In genomic region chr1:86775395-86775794, GRCh38 we compare ENCODE assay signal across 1 cellular context.
TF ChIP-seq lines count a peak whose summit lies in the region.

No MANE protein-coding gene starts in this region.

TF ChIP-seq in K562, 482 proteins besides CTCF, POLR2A, EP300 and RAD21 (continued from another document and continues in another):
- peak; percentile 22; the same call in 1 of the 2 replicates for TF ChIP-seq MGA (IDR thresholded peaks at IDR 0.05)
- TF ChIP-seq HDAC3 (IDR thresholded peaks at IDR 0.05; ENCODE audit: borderline replicate concordance, partially characterized antibody) = peak; percentile 63
- TF ChIP-seq RBBP5 (IDR thresholded peaks at IDR 0.05; ENCODE audit: borderline replicate concordance, insufficient read depth, low read length, poor library complexity, severe bottlenecking) = no peak
- peak; percentile 40 for TF ChIP-seq NEUROD1 (IDR thresholded peaks at IDR 0.05; ENCODE audit: borderline replicate concordance, low read depth, low read length, partially characterized antibody)
- peak; percentile 78; the same call in 1 of the 2 replicates for TF ChIP-seq FOXM1 (IDR thresholded peaks at IDR 0.05; ENCODE audit: low read depth)
- TF ChIP-seq FOXM1 (CRISPR knock-in tag; IDR thresholded peaks at IDR 0.05; ENCODE audit: low read depth) = no peak
- TF ChIP-seq PRMT5 (CRISPR knock-in tag; IDR thresholded peaks at IDR 0.05) = no peak
- peak; percentile 98 for TF ChIP-seq MEIS2 (IDR thresholded peaks at IDR 0.05; ENCODE audit: partially characterized antibody)
- peak; percentile 31; the same call in 1 of the 2 replicates for TF ChIP-seq ZBTB9 (CRISPR knock-in tag; IDR thresholded peaks at IDR 0.05)
- TF ChIP-seq PBX2 (CRISPR knock-in tag; IDR thresholded peaks at IDR 0.05; ENCODE audit: low read depth) = no peak; the same call in 1 of the 2 replicates
- TF ChIP-seq PBX2 (tag; conservative IDR thresholded peaks at IDR 0.05; ENCODE audit: low read depth) = peak; percentile 90
- peak; percentile 84 for TF ChIP-seq HMGN3 (IDR thresholded peaks at IDR 0.05; ENCODE audit: borderline replicate concordance, extremely low read depth, insufficient read length, low read depth, low read length)
- TF ChIP-seq ZNF395 (CRISPR knock-in tag; IDR thresholded peaks at IDR 0.05) = 0 out of 2 replicates have a peak, but pooled peaks have one; percentile 52
- peak; percentile 44; the same call in 1 of the 2 replicates for TF ChIP-seq VEZF1 (CRISPR knock-in tag; IDR thresholded peaks at IDR 0.05)
- TF ChIP-seq ZKSCAN1 (IDR thresholded peaks at IDR 0.05; ENCODE audit: low read depth, low read length) = peak; percentile 41; the same call in 1 of the 2 replicates
- no peak for TF ChIP-seq ZNF212 (CRISPR knock-in tag; IDR thresholded peaks at IDR 0.05)
- TF ChIP-seq ZNF3 (CRISPR knock-in tag; IDR thresholded peaks at IDR 0.05) = no peak
- no peak for TF ChIP-seq RBM22 (IDR thresholded peaks at IDR 0.05; ENCODE audit: low read depth, low read length, poor library complexity, severe bottlenecking)
- 0 out of 2 replicates have a peak, but pooled peaks have one; percentile 28 for TF ChIP-seq MYNN (IDR thresholded peaks at IDR 0.05)
- no peak for TF ChIP-seq MYNN (CRISPR knock-in tag; IDR thresholded peaks at IDR 0.05)
- TF ChIP-seq OTX1 (CRISPR knock-in tag; IDR thresholded peaks at IDR 0.05) = no peak
- TF ChIP-seq ZC3H4 (CRISPR knock-in tag; IDR thresholded peaks at IDR 0.05; ENCODE audit: borderline replicate concordance) = no peak
- TF ChIP-seq CXXC5 (CRISPR knock-in tag; IDR thresholded peaks at IDR 0.05) = peak; percentile 31; the same call in 1 of the 2 replicates
- TF ChIP-seq NR3C1 (CRISPR knock-in tag; IDR thresholded peaks at IDR 0.05) = no peak
- peak; percentile 95 for TF ChIP-seq TEAD4 (IDR thresholded peaks at IDR 0.05; ENCODE audit: low read length)
- no peak for TF ChIP-seq TEAD4 (CRISPR knock-in tag; IDR thresholded peaks at IDR 0.05; ENCODE audit: borderline replicate concordance)
- no peak for TF ChIP-seq BRD9 (IDR thresholded peaks at IDR 0.05; ENCODE audit: low read depth, partially characterized antibody)
- peak; percentile 23; the same call in 1 of the 2 replicates for TF ChIP-seq ZBTB2 (IDR thresholded peaks at IDR 0.05)
- no peak for TF ChIP-seq CBFB (CRISPR knock-in tag; IDR thresholded peaks at IDR 0.05)
- TF ChIP-seq STAT5A (IDR thresholded peaks at IDR 0.05; ENCODE audit: borderline replicate concordance, low read length) = peak; percentile 77
- peak; percentile 84 for TF ChIP-seq MTA2 (IDR thresholded peaks at IDR 0.05; ENCODE audit: low read depth)
- TF ChIP-seq ATF7 (IDR thresholded peaks at IDR 0.05) = peak; percentile 47
- peak; percentile 70; the same call in 1 of the 2 replicates for TF ChIP-seq TEAD2 (tag; IDR thresholded peaks at IDR 0.05)
- peak; percentile 94 for TF ChIP-seq SOX6 (IDR thresholded peaks at IDR 0.05)
- no peak for TF ChIP-seq ZNF274 (IDR thresholded peaks at IDR 0.05; ENCODE audit: borderline replicate concordance, low read depth, low read length)
- peak; percentile 89 for TF ChIP-seq TCF3 (CRISPR knock-in tag; IDR thresholded peaks at IDR 0.05)
- TF ChIP-seq TBL1XR1 (IDR thresholded peaks at IDR 0.05; ENCODE audit: low read length in 2 of 2) = peak; percentile 44 to 77; a peak in 2 of 4 replicates
- TF ChIP-seq SMARCC2 (IDR thresholded peaks at IDR 0.05; ENCODE audit: low read depth) = peak; percentile 45
- TF ChIP-seq BHLHE40 (IDR thresholded peaks at IDR 0.05; ENCODE audit: low read length) = peak; percentile 54; the same call in 1 of the 2 replicates
- peak; percentile 44 for TF ChIP-seq ELF1 (tag; IDR thresholded peaks at IDR 0.05)
- no peak for TF ChIP-seq SNRNP70 (optimal IDR thresholded peaks at IDR 0.05; ENCODE audit: low read depth, low read length)
- peak; percentile 29 for TF ChIP-seq TAF9B (IDR thresholded peaks at IDR 0.05; ENCODE audit: partially characterized antibody)
- peak; percentile 89 for TF ChIP-seq NCOR1 (IDR thresholded peaks at IDR 0.05)
